1 cellular context compared by ENCODE assay signal in genomic region chr7:2018786-2019692, GRCh38.
TF ChIP-seq lines count a peak whose summit lies in the region.

No MANE protein-coding gene starts in this region.

TF ChIP-seq in K562, 482 proteins besides CTCF, POLR2A, EP300 and RAD21 (continued from another document and continues in another):
- TF ChIP-seq POLR2G (IDR thresholded peaks at IDR 0.05; ENCODE audit: low read depth, low read length), result no peak
- TF ChIP-seq MTA1 (IDR thresholded peaks at IDR 0.05; ENCODE audit: borderline replicate concordance), result peak; percentile 35; the same call in 1 of the 2 replicates
- no peak for TF ChIP-seq ZNF197 (CRISPR knock-in tag; IDR thresholded peaks at IDR 0.05; ENCODE audit: low read depth)
- peak; percentile 42; the same call in 1 of the 2 replicates for TF ChIP-seq BHLHE40 (IDR thresholded peaks at IDR 0.05; ENCODE audit: low read length)
- TF ChIP-seq DDX20 (tag; IDR thresholded peaks at IDR 0.05; ENCODE audit: low read depth), result no peak
- TF ChIP-seq RCOR1 (IDR thresholded peaks at IDR 0.05; ENCODE audit: borderline replicate concordance in 1 of 2, low read depth in 2 of 2, low read length in 2 of 2), result no peak
- TF ChIP-seq ZNF830 (CRISPR knock-in tag; IDR thresholded peaks at IDR 0.05), result no peak
- TF ChIP-seq TEAD4 (IDR thresholded peaks at IDR 0.05; ENCODE audit: low read length), result no peak; the same call in 1 of the 2 replicates
- TF ChIP-seq TEAD4 (CRISPR knock-in tag; IDR thresholded peaks at IDR 0.05; ENCODE audit: borderline replicate concordance), result no peak
- TF ChIP-seq SMARCA4 (IDR thresholded peaks at IDR 0.05), result peak; percentile 46
- TF ChIP-seq TFAP4 (CRISPR knock-in tag; IDR thresholded peaks at IDR 0.05; ENCODE audit: borderline replicate concordance), result peak; percentile 11; the same call in 1 of the 2 replicates
- no peak for TF ChIP-seq ZBTB12 (CRISPR knock-in tag; IDR thresholded peaks at IDR 0.05)
- TF ChIP-seq ZNF766 (CRISPR knock-in tag; conservative IDR thresholded peaks at IDR 0.05), result no peak
- TF ChIP-seq NR4A1 (CRISPR knock-in tag; IDR thresholded peaks at IDR 0.05), result no peak
- peak; percentile 55; the same call in 1 of the 2 replicates for TF ChIP-seq NR4A1 (tag; IDR thresholded peaks at IDR 0.05)
- no peak for TF ChIP-seq ETS2 (tag; IDR thresholded peaks at IDR 0.05; ENCODE audit: borderline replicate concordance, poor library complexity, severe bottlenecking)
- TF ChIP-seq RBFOX2 (IDR thresholded peaks at IDR 0.05; ENCODE audit: low read depth, low read length), result no peak
- TF ChIP-seq DLX4 (CRISPR knock-in tag; IDR thresholded peaks at IDR 0.05), result no peak
- TF ChIP-seq SMAD4 (CRISPR knock-in tag; conservative IDR thresholded peaks at IDR 0.05), result no peak
- peak; percentile 56 for TF ChIP-seq ZFX (CRISPR knock-in tag; IDR thresholded peaks at IDR 0.05)
- TF ChIP-seq STAT5B (CRISPR knock-in tag; IDR thresholded peaks at IDR 0.05), result no peak
- TF ChIP-seq ATF6 (CRISPR knock-in tag; IDR thresholded peaks at IDR 0.05), result 0 out of 2 replicates have a peak, but pooled peaks have one; percentile 24
- TF ChIP-seq BACH1 (tag; IDR thresholded peaks at IDR 0.05), result no peak
- no peak for TF ChIP-seq SAFB2 (IDR thresholded peaks at IDR 0.05; ENCODE audit: borderline replicate concordance, low read depth, low read length, severe bottlenecking)
- TF ChIP-seq ZKSCAN1 (IDR thresholded peaks at IDR 0.05; ENCODE audit: low read depth, low read length), result no peak
- TF ChIP-seq HMGXB4 (CRISPR knock-in tag; IDR thresholded peaks at IDR 0.05), result 0 out of 2 replicates have a peak, but pooled peaks have one; percentile 36
- TF ChIP-seq MAFF (IDR thresholded peaks at IDR 0.05; ENCODE audit: low read length), result no peak; the same call in 1 of the 2 replicates
- TF ChIP-seq ETV6 (IDR thresholded peaks at IDR 0.05; ENCODE audit: borderline replicate concordance in 1 of 2, low read depth in 2 of 2, low read length in 1 of 2), result no peak
- no peak for TF ChIP-seq ETV6 (CRISPR knock-in tag; IDR thresholded peaks at IDR 0.05; ENCODE audit: borderline replicate concordance)
- TF ChIP-seq ARID4B (CRISPR knock-in tag; IDR thresholded peaks at IDR 0.05), result no peak
- TF ChIP-seq PCBP1 (IDR thresholded peaks at IDR 0.05; ENCODE audit: low read depth, low read length, poor library complexity, severe bottlenecking), result no peak
- no peak for TF ChIP-seq REST (CRISPR knock-in tag; IDR thresholded peaks at IDR 0.05; ENCODE audit: low read depth)
- TF ChIP-seq ESRRA (IDR thresholded peaks at IDR 0.05; ENCODE audit: borderline replicate concordance, low read depth), result no peak
- peak; percentile 87 for TF ChIP-seq ZNF740 (CRISPR knock-in tag; IDR thresholded peaks at IDR 0.05)
- peak in 1 of 2 experiments; percentile 83; a peak in 2 of 4 replicates for TF ChIP-seq ZNF740 (tag; IDR thresholded peaks at IDR 0.05)
- TF ChIP-seq RBBP5 (IDR thresholded peaks at IDR 0.05; ENCODE audit: borderline replicate concordance, insufficient read depth, low read length, poor library complexity, severe bottlenecking), result peak; percentile 63
- TF ChIP-seq HDAC8 (tag; IDR thresholded peaks at IDR 0.05), result no peak
- TF ChIP-seq HSF4 (CRISPR knock-in tag; IDR thresholded peaks at IDR 0.05; ENCODE audit: borderline replicate concordance), result no peak
- no peak for TF ChIP-seq HNRNPK (IDR thresholded peaks at IDR 0.05; ENCODE audit: low read depth, low read length, poor library complexity, severe bottlenecking)
- TF ChIP-seq MLLT1 (IDR thresholded peaks at IDR 0.05), result peak in 1 of 2 experiments; percentile 62; a peak in 1 of 4 replicates
- TF ChIP-seq PTRF (tag; IDR thresholded peaks at IDR 0.05), result no peak
- 0 out of 2 replicates have a peak, but pooled peaks have one; percentile 49 for TF ChIP-seq ZNF668 (CRISPR knock-in tag; IDR thresholded peaks at IDR 0.05)
